ENCODE assay signal across 1 cellular context in genomic region chr12:113582521-113583218, GRCh38.
TF ChIP-seq lines count a peak whose summit lies in the region.

No MANE protein-coding gene starts in this region.

TF ChIP-seq in K562, 482 proteins besides CTCF, POLR2A, EP300 and RAD21 (continued from another document and continues in another):
- TF ChIP-seq, protein P1, sequence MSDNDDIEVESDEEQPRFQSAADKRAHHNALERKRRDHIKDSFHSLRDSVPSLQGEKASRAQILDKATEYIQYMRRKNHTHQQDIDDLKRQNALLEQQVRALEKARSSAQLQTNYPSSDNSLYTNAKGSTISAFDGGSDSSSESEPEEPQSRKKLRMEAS (CRISPR knock-in tag; IDR thresholded peaks at IDR 0.05): peak; percentile 48; the same call in 1 of the 2 replicates
- TF ChIP-seq JUND (IDR thresholded peaks at IDR 0.05; ENCODE audit: borderline replicate concordance, low read depth, low read length): peak; percentile 100
- TF ChIP-seq JUND (tag; IDR thresholded peaks at IDR 0.05; ENCODE audit: borderline replicate concordance, low read depth, low read length): peak; percentile 100
- TF ChIP-seq, protein P2, sequence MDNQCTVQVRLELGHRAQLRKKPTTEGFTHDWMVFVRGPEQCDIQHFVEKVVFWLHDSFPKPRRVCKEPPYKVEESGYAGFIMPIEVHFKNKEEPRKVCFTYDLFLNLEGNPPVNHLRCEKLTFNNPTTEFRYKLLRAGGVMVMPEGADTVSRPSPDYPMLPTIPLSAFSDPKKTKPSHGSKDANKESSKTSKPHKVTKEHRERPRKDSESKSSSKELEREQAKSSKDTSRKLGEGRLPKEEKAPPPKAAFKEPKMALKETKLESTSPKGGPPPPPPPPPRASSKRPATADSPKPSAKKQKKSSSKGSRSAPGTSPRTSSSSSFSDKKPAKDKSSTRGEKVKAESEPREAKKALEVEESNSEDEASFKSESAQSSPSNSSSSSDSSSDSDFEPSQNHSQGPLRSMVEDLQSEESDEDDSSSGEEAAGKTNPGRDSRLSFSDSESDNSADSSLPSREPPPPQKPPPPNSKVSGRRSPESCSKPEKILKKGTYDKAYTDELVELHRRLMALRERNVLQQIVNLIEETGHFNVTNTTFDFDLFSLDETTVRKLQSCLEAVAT (IDR thresholded peaks at IDR 0.05): 0 out of 4 replicates have a peak, but pooled peaks of 1 of the 2 experiments have one; percentile 24
- no peak for TF ChIP-seq RBFOX2 (IDR thresholded peaks at IDR 0.05; ENCODE audit: low read depth, low read length)
- no peak for TF ChIP-seq ZNF586 (CRISPR knock-in tag; conservative IDR thresholded peaks at IDR 0.05)
- TF ChIP-seq ZZZ3 (IDR thresholded peaks at IDR 0.05): no peak
- TF ChIP-seq NCOA2 (IDR thresholded peaks at IDR 0.05; ENCODE audit: partially characterized antibody in 2 of 2): no peak
- peak; percentile 78; the same call in 1 of the 2 replicates for TF ChIP-seq MTA1 (IDR thresholded peaks at IDR 0.05; ENCODE audit: borderline replicate concordance)
- peak; percentile 40 to 97; a peak in 3 of 4 replicates for TF ChIP-seq RCOR1 (IDR thresholded peaks at IDR 0.05; ENCODE audit: borderline replicate concordance in 1 of 2, low read depth in 2 of 2, low read length in 2 of 2)
- peak; percentile 80 for TF ChIP-seq NCOR1 (IDR thresholded peaks at IDR 0.05)
- TF ChIP-seq, protein P3, sequence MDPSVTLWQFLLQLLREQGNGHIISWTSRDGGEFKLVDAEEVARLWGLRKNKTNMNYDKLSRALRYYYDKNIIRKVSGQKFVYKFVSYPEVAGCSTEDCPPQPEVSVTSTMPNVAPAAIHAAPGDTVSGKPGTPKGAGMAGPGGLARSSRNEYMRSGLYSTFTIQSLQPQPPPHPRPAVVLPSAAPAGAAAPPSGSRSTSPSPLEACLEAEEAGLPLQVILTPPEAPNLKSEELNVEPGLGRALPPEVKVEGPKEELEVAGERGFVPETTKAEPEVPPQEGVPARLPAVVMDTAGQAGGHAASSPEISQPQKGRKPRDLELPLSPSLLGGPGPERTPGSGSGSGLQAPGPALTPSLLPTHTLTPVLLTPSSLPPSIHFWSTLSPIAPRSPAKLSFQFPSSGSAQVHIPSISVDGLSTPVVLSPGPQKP (CRISPR knock-in tag; IDR thresholded peaks at IDR 0.05): no peak
- TF ChIP-seq, protein P4, sequence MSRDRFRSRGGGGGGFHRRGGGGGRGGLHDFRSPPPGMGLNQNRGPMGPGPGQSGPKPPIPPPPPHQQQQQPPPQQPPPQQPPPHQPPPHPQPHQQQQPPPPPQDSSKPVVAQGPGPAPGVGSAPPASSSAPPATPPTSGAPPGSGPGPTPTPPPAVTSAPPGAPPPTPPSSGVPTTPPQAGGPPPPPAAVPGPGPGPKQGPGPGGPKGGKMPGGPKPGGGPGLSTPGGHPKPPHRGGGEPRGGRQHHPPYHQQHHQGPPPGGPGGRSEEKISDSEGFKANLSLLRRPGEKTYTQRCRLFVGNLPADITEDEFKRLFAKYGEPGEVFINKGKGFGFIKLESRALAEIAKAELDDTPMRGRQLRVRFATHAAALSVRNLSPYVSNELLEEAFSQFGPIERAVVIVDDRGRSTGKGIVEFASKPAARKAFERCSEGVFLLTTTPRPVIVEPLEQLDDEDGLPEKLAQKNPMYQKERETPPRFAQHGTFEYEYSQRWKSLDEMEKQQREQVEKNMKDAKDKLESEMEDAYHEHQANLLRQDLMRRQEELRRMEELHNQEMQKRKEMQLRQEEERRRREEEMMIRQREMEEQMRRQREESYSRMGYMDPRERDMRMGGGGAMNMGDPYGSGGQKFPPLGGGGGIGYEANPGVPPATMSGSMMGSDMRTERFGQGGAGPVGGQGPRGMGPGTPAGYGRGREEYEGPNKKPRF (IDR thresholded peaks at IDR 0.05; ENCODE audit: low read depth, low read length): no peak
- TF ChIP-seq ZBTB17 (CRISPR knock-in tag; IDR thresholded peaks at IDR 0.05): 0 out of 2 replicates have a peak, but pooled peaks have one; percentile 36
- 0 out of 2 replicates have a peak, but pooled peaks have one; percentile 30 for TF ChIP-seq L3MBTL2 (IDR thresholded peaks at IDR 0.05)
- TF ChIP-seq, protein P5, sequence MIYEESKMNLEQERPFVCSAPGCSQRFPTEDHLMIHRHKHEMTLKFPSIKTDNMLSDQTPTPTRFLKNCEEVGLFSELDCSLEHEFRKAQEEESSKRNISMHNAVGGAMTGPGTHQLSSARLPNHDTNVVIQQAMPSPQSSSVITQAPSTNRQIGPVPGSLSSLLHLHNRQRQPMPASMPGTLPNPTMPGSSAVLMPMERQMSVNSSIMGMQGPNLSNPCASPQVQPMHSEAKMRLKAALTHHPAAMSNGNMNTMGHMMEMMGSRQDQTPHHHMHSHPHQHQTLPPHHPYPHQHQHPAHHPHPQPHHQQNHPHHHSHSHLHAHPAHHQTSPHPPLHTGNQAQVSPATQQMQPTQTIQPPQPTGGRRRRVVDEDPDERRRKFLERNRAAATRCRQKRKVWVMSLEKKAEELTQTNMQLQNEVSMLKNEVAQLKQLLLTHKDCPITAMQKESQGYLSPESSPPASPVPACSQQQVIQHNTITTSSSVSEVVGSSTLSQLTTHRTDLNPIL (CRISPR knock-in tag; IDR thresholded peaks at IDR 0.05): no peak
- peak; percentile 69; the same call in 1 of the 2 replicates for TF ChIP-seq MBD2 (IDR thresholded peaks at IDR 0.05; ENCODE audit: borderline replicate concordance, low read depth)
- peak; percentile 85; the same call in 1 of the 2 replicates for TF ChIP-seq SPI1 (IDR thresholded peaks at IDR 0.05; ENCODE audit: borderline replicate concordance, low read depth, low read length)
- TF ChIP-seq SETDB1 (IDR thresholded peaks at IDR 0.05; ENCODE audit: low read length): peak; percentile 89
- 0 out of 2 replicates have a peak, but pooled peaks have one; percentile 15 for TF ChIP-seq KLF13 (tag; IDR thresholded peaks at IDR 0.05; ENCODE audit: borderline replicate concordance, low read depth)
- peak; percentile 70 for TF ChIP-seq GATA2 (CRISPR knock-in tag; IDR thresholded peaks at IDR 0.05)
- no peak for TF ChIP-seq SNRNP70 (optimal IDR thresholded peaks at IDR 0.05; ENCODE audit: low read depth, low read length)
- TF ChIP-seq, protein P6, sequence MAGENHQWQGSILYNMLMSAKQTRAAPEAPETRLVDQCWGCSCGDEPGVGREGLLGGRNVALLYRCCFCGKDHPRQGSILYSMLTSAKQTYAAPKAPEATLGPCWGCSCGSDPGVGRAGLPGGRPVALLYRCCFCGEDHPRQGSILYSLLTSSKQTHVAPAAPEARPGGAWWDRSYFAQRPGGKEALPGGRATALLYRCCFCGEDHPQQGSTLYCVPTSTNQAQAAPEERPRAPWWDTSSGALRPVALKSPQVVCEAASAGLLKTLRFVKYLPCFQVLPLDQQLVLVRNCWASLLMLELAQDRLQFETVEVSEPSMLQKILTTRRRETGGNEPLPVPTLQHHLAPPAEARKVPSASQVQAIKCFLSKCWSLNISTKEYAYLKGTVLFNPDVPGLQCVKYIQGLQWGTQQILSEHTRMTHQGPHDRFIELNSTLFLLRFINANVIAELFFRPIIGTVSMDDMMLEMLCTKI (IDR thresholded peaks at IDR 0.05; ENCODE audit: partially characterized antibody): no peak
- peak; percentile 98 for TF ChIP-seq DPF2 (IDR thresholded peaks at IDR 0.05)
- no peak for TF ChIP-seq HMG20A (CRISPR knock-in tag; conservative IDR thresholded peaks at IDR 0.05)
- peak; percentile 41; the same call in 1 of the 2 replicates for TF ChIP-seq EP400 (IDR thresholded peaks at IDR 0.05)
- TF ChIP-seq ARID4B (CRISPR knock-in tag; IDR thresholded peaks at IDR 0.05): no peak
- TF ChIP-seq MYNN (IDR thresholded peaks at IDR 0.05): peak; percentile 91
- TF ChIP-seq MYNN (CRISPR knock-in tag; IDR thresholded peaks at IDR 0.05): no peak
- no peak for TF ChIP-seq MCM5 (IDR thresholded peaks at IDR 0.05; ENCODE audit: low read depth)
- TF ChIP-seq TEAD4 (IDR thresholded peaks at IDR 0.05; ENCODE audit: low read length): peak; percentile 80
- no peak for TF ChIP-seq TEAD4 (CRISPR knock-in tag; IDR thresholded peaks at IDR 0.05; ENCODE audit: borderline replicate concordance)
- TF ChIP-seq CTBP1 (IDR thresholded peaks at IDR 0.05; ENCODE audit: borderline replicate concordance): peak; percentile 100
- peak in 1 of 2 experiments; percentile 81; a peak in 2 of 4 replicates for TF ChIP-seq TBL1XR1 (IDR thresholded peaks at IDR 0.05; ENCODE audit: low read length in 2 of 2)
- no peak for TF ChIP-seq CBX1 (IDR thresholded peaks at IDR 0.05; ENCODE audit: low read depth)
- peak; percentile 97 for TF ChIP-seq ZEB2 (IDR thresholded peaks at IDR 0.05)
- TF ChIP-seq HDAC1 (IDR thresholded peaks at IDR 0.05): peak in 1 of 2 experiments; percentile 94; a peak in 2 of 4 replicates
- TF ChIP-seq MTA3 (IDR thresholded peaks at IDR 0.05; ENCODE audit: borderline replicate concordance): peak; percentile 77; the same call in 1 of the 2 replicates
- no peak for TF ChIP-seq ZNF239 (CRISPR knock-in tag; IDR thresholded peaks at IDR 0.05)
- TF ChIP-seq POLR2G (IDR thresholded peaks at IDR 0.05; ENCODE audit: low read depth, low read length): no peak
- TF ChIP-seq SMARCA5 (IDR thresholded peaks at IDR 0.05): peak; percentile 96
- no peak for TF ChIP-seq LARP7 (IDR thresholded peaks at IDR 0.05)
- TF ChIP-seq JUNB (CRISPR knock-in tag; conservative IDR thresholded peaks at IDR 0.05): peak; percentile 80
- TF ChIP-seq CREB1 (IDR thresholded peaks at IDR 0.05): peak; percentile 57; the same call in 1 of the 2 replicates
- TF ChIP-seq CREB1 (CRISPR knock-in tag; IDR thresholded peaks at IDR 0.05): peak; percentile 73
- TF ChIP-seq KHSRP (IDR thresholded peaks at IDR 0.05): no peak
- TF ChIP-seq ZFP36 (IDR thresholded peaks at IDR 0.05; ENCODE audit: low read depth, low read length, partially characterized antibody): peak; percentile 95
- TF ChIP-seq USF1 (CRISPR knock-in tag; IDR thresholded peaks at IDR 0.05): no peak
- TF ChIP-seq, protein P7, sequence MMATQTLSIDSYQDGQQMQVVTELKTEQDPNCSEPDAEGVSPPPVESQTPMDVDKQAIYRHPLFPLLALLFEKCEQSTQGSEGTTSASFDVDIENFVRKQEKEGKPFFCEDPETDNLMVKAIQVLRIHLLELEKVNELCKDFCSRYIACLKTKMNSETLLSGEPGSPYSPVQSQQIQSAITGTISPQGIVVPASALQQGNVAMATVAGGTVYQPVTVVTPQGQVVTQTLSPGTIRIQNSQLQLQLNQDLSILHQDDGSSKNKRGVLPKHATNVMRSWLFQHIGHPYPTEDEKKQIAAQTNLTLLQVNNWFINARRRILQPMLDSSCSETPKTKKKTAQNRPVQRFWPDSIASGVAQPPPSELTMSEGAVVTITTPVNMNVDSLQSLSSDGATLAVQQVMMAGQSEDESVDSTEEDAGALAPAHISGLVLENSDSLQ (IDR thresholded peaks at IDR 0.05): peak; percentile 75
- TF ChIP-seq MNT (conservative IDR thresholded peaks at IDR 0.05): peak in 1 of 2 experiments; percentile 55; a peak in 1 of 4 replicates
- peak; percentile 73 for TF ChIP-seq ZNF740 (CRISPR knock-in tag; IDR thresholded peaks at IDR 0.05)
- no peak for TF ChIP-seq ZNF740 (tag; IDR thresholded peaks at IDR 0.05)
- TF ChIP-seq MEF2A (IDR thresholded peaks at IDR 0.05; ENCODE audit: control insufficient read depth, low read depth, low read length): no peak
- TF ChIP-seq BRF1 (IDR thresholded peaks at IDR 0.05; ENCODE audit: borderline replicate concordance, extremely low read depth, insufficient read length): no peak
